In genomic region chr22:33829549-33830280, GRCh38 we compare ENCODE assay signal across 2 cellular contexts.
A peak's percentile ranks its signal among the peaks of the same experiment; 100 is the strongest.
TF ChIP-seq lines count a peak whose summit lies in the region.

No MANE protein-coding gene starts in this region.

TF ChIP-seq in HepG2, 621 proteins besides CTCF, POLR2A, EP300 and RAD21:
- TF ChIP-seq MAFF (IDR thresholded peaks at IDR 0.05; ENCODE audit: low read depth, low read length) = peak; percentile 73
- peak; percentile 69 to 78 for TF ChIP-seq MAFK (conservative IDR thresholded peaks at IDR 0.05 in 1 of 2, IDR thresholded peaks at IDR 0.05 in 1 of 2; ENCODE audit: low read length in 2 of 2)
- no peak for TF ChIP-seq KDM3A (CRISPR knock-in tag; IDR thresholded peaks at IDR 0.05; ENCODE audit: low read depth)
- TF ChIP-seq NFRKB (IDR thresholded peaks at IDR 0.05) = no peak
- TF ChIP-seq ZNF431 (CRISPR knock-in tag; IDR thresholded peaks at IDR 0.05; ENCODE audit: borderline replicate concordance, low read depth) = no peak

TF ChIP-seq in H1, 55 proteins besides CTCF, POLR2A, EP300 and RAD21:
- no peak for TF ChIP-seq PHF8 (conservative IDR thresholded peaks at IDR 0.05; ENCODE audit: low read depth, low read length)
- no peak for TF ChIP-seq KDM4A (IDR thresholded peaks at IDR 0.05; ENCODE audit: low read depth, low read length, severe bottlenecking)
- TF ChIP-seq MAFK (IDR thresholded peaks at IDR 0.05; ENCODE audit: low read depth, low read length) = peak; percentile 65; the same call in 1 of the 2 replicates
TF ChIP-seq in H1: peak in this region for 1.
